ENCODE assay signal across 11 cellular contexts in the genomic region with DNA sequence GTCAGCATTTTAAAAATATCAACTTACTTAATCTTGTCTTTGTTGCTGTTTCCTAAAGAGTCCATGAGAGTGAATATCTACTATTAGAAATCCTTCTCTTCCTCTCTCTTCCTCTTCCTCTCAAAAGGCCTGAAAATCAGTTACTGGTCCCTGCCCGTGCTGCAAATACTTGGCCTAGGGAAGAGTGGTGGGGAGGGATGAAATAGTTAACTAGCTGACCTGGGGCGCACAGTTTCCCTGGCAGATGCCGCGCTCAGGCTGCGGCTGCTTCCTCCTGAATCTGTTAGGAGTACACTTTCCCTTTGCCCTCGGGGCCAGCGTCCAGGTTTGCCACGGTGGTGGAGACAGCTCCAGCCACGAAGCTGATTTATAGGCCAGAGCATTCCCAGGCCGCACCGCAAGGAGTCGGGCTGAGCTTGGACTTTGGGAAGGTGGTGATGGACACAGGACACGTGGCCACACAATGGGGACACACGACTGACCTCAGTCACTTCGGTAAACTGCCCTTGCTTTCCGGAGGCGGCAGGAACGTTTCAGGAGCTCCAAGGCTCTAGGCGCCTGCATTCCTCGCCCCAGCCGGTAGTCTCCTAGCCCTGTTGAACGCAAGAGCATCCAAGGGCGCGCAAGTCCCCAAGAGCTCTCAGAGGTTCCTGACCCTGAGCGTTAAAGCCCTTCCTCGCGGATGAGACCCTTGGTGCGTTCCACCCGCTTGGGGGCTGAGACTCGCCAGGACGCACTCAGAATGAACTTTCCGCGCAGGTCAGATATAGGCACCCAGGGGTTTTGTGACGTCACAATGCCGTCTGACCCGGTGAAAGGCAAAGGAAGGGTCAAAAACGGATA. TPM values are rescaled to one million over a fixed set of nuclear protein-coding genes. Genes with fewer than 3 reads are reported as not detected.
DNase-seq lines count a peak whose midpoint lies in the region; ATAC-seq, FAIRE-seq and TF ChIP-seq lines count a peak whose summit lies in the region.
"Had no signal": no experiment of that assay in that cellular context is flagged by ENCODE, and none has a peak within 500 bp of the region (broad histone marks: within the 10 kb centered on the region; RNA-seq: fewer than 3 reads in every experiment).

No MANE protein-coding gene starts in this region.

- no peaks in the 10 kb centered on the region for H3K36me3 Mint-ChIP-seq in T-helper 1 cell treated with Interleukin-12 subunit alpha and Interleukin-12 subunit beta and Interleukin-4 antibody, amounts not matched to agents 30 μg/mL and 1 μg/mL, for 36 hours (ENCODE audit: low read depth)
- H3K36me3 Mint-ChIP-seq in glutamatergic neuron (ENCODE audit: unreplicated experiment), result no peaks in the 10 kb centered on the region

- no peak for FAIRE-seq in small intestine (lab: Jason Lieb, UNC)
- FAIRE-seq: A204.1 had no signal

- peaks cover 25% of the 10 kb centered on the region for H3K4me1 Mint-ChIP-seq in T-helper 1 cell treated with Interleukin-12 subunit alpha and Interleukin-12 subunit beta and Interleukin-4 antibody, amounts not matched to agents 30 μg/mL and 1 μg/mL, for 36 hours (ENCODE audit: low read depth)
- H3K4me1 Mint-ChIP-seq in glutamatergic neuron (ENCODE audit: low read depth, unreplicated experiment), result peaks cover 15% of the 10 kb centered on the region

- peaks cover 83% of the 10 kb centered on the region for H3K27me3 Mint-ChIP-seq in T-helper 1 cell treated with Interleukin-12 subunit alpha and Interleukin-12 subunit beta and Interleukin-4 antibody, amounts not matched to agents 30 μg/mL and 1 μg/mL, for 36 hours (ENCODE audit: low read depth)
- peaks cover 21% of the 10 kb centered on the region for H3K27me3 Mint-ChIP-seq in glutamatergic neuron (ENCODE audit: unreplicated experiment)

- no peak for TF ChIP-seq POLR2A in prostate gland (IDR thresholded peaks at IDR 0.05)

- H3K4me3 ChIP-seq in small intestine (ENCODE audit: low read depth in 1 of 2, low read length in 2 of 2), result no peak overlapping the region
- H3K4me3 ChIP-seq in prostate gland, result no peak overlapping the region

- ATAC-seq in HG02970 (IDR thresholded peaks at IDR 0.05; ENCODE audit: low FRiP score, unreplicated experiment), result no peak

- peak overlapping the region; percentile 41 for H3K4me3 Mint-ChIP-seq in T-helper 1 cell treated with Interleukin-12 subunit alpha and Interleukin-12 subunit beta and Interleukin-4 antibody, amounts not matched to agents 30 μg/mL and 1 μg/mL, for 36 hours
- H3K4me3 Mint-ChIP-seq in glutamatergic neuron (ENCODE audit: unreplicated experiment), result peak overlapping the region; percentile 88

- TF ChIP-seq CTCF in glutamatergic neuron (IDR thresholded peaks at IDR 0.05; ENCODE audit: partially characterized antibody, unreplicated experiment) (peak; percentile 68), prostate gland (IDR thresholded peaks at IDR 0.05) (no peak)

- 5 to 8% (median 8%) methylated on average over 37 of the region's 37 CpGs for WGBS in small intestine, 3 donors
- 7% methylated on average over 37 of the region's 37 CpGs for WGBS in prostate gland

- no peaks in the 10 kb centered on the region for H3K36me3 ChIP-seq in small intestine (ENCODE audit: control insufficient read depth in 2 of 2, insufficient read depth in 2 of 2, low read length in 2 of 2)
- no peaks in the 10 kb centered on the region for H3K36me3 ChIP-seq in prostate gland

- no peak for DNase-seq in T-helper 1 cell
- DNase-seq in NCI-H345 (lab: John Stamatoyannopoulos, UW), result peak; percentile 89
- DNase-seq in glutamatergic neuron, result peak; percentile 74
- DNase-seq in small intestine, result peak; percentile 65
- DNase-seq in prostate gland (ENCODE audit: low spot score), result no peak
- DNase-seq in putamen (ENCODE audit: low spot score), result no peak
- DNase-seq: activated CD4-positive, alpha-beta T cell treated with anti-CD3 and anti-CD28 coated beads for 4 hours had no signal

- H3K27ac Mint-ChIP-seq in T-helper 1 cell treated with Interleukin-12 subunit alpha and Interleukin-12 subunit beta and Interleukin-4 antibody, amounts not matched to agents 30 μg/mL and 1 μg/mL, for 36 hours, result no peak overlapping the region
- H3K27ac Mint-ChIP-seq in glutamatergic neuron (ENCODE audit: unreplicated experiment), result no peak overlapping the region

- H3K27me3 ChIP-seq in small intestine (ENCODE audit: control insufficient read depth in 2 of 2, insufficient read depth in 2 of 2, low read length in 2 of 2) (peaks cover 0 to 27% of the 10 kb centered on the region in 2 donors), prostate gland (replicated peaks; ENCODE audit: insufficient read depth) (peaks cover 4% of the 10 kb centered on the region)

- intact Hi-C loops in prostate gland (cut with DNase I), result no loop called here

- peaks cover 8% of the 10 kb centered on the region for H3K9me3 Mint-ChIP-seq in T-helper 1 cell treated with Interleukin-12 subunit alpha and Interleukin-12 subunit beta and Interleukin-4 antibody, amounts not matched to agents 30 μg/mL and 1 μg/mL, for 36 hours
- no peaks in the 10 kb centered on the region for H3K9me3 Mint-ChIP-seq in glutamatergic neuron (ENCODE audit: unreplicated experiment)

- no peaks in the 10 kb centered on the region for H3K9me3 ChIP-seq in small intestine (ENCODE audit: control insufficient read depth, low read depth)
- H3K9me3 ChIP-seq in prostate gland, result no peaks in the 10 kb centered on the region

- H3K27ac ChIP-seq in small intestine (ENCODE audit: low read depth in 1 of 2, low read length in 1 of 2) (no peak overlapping the region), prostate gland (no peak overlapping the region)

- H3K4me1 ChIP-seq in small intestine (ENCODE audit: control insufficient read depth in 2 of 2, insufficient read depth in 1 of 2, low read depth in 1 of 2, low read length in 1 of 2) (no peaks in the 10 kb centered on the region), prostate gland (replicated peaks) (no peaks in the 10 kb centered on the region)

RNA-seq across cellular contexts. Expression of a gene that starts 7.1 kb away (rescaled TPM):
- total RNA-seq in glutamatergic neuron (ENCODE audit: unreplicated experiment) (not detected), prostate gland (under 1 TPM; 0.34 to 0.50 TPM)
- polyA plus RNA-seq in small intestine, result under 1 TPM in 1 of 3 donors, not detected in 2; 0.06 TPM
- total RNA-seq: NCI-H460 had no signal

RNA-seq across cellular contexts. Expression of a gene that starts 33.3 kb away (rescaled TPM):
- not detected for total RNA-seq in glutamatergic neuron (ENCODE audit: unreplicated experiment)
- not detected for polyA plus RNA-seq in small intestine
- total RNA-seq in prostate gland, result 1 to 10 TPM in 1 of 2 donors, under 1 TPM in 1; 0.36 to 4.1 TPM
- total RNA-seq: NCI-H460 had no signal

Comparison
In these comparisons a context has a peak if more than half of its experiments do, and no peak if none do; other contexts are left out.
1. DNase-seq: peak in NCI-H345 (single experiment), glutamatergic neuron (single experiment) and small intestine (single experiment); none in T-helper 1 cell (0 of 5), prostate gland (single experiment) and putamen (single experiment).